Comparison of ENCODE assay signal across 17 cellular contexts in genomic region chr17:7211512-7212277, GRCh38. TPM values are rescaled to one million over a fixed set of nuclear protein-coding genes. Genes with fewer than 3 reads are reported as not detected.
DNase-seq lines count a peak whose midpoint lies in the region; ATAC-seq, FAIRE-seq and TF ChIP-seq lines count a peak whose summit lies in the region.
"Had no signal": no experiment of that assay in that cellular context is flagged by ENCODE, and none has a peak within 500 bp of the region (broad histone marks: within the 10 kb centered on the region; RNA-seq: fewer than 3 reads in every experiment).

No MANE protein-coding gene starts in this region.

- H3K4me2 ChIP-seq in BLaER1 treated with 17β-estradiol and CSF1 and Interleukin-3, amounts not matched to agents 10 nM and 100 nM: peak overlapping the region; percentile 21 to 99 (median 63); a peak in 21 of 22 replicates
- H3K4me2 ChIP-seq in H1 (ENCODE audit: insufficient read depth in 1 of 2, low read depth in 2 of 2, low read length in 2 of 2) (peak overlapping the region; percentile 87 to 96), mesendoderm (ENCODE audit: low read length) (peak overlapping the region; percentile 76)

- H2AK5ac ChIP-seq in H1 (ENCODE audit: low read depth, low read length) (0 out of 2 replicates have a peak overlapping the region, but pooled peaks have one; percentile 82), mesendoderm (ENCODE audit: low read length) (no peak overlapping the region)

- no peak for FAIRE-seq in H1 (lab: Jason Lieb, UNC)

- 12% methylated on average over 15 of the region's 36 CpGs; no CpG with 5 or more reads in 1 of the 2 experiments for WGBS in H1 (ENCODE audit: extremely low coverage in 1 of 2, insufficient coverage in 1 of 2, insufficient read length in 1 of 2, insufficient replicate concordance in 2 of 2, low coverage in 1 of 2, low lambda C conversion rate in 2 of 2, missing lambda C conversion rate in 1 of 2), 2 experiments
- no CpG with 5 or more reads among the region's 36 CpGs for WGBS in mesendoderm (ENCODE audit: extremely low coverage, insufficient coverage, low lambda C conversion rate)

- no peak overlapping the region for H3K27ac Mint-ChIP-seq in activated naive CD4-positive, alpha-beta T cell treated with anti-CD3 and anti-CD28 coated beads for 36 hours
- H3K27ac Mint-ChIP-seq: activated CD4-positive, alpha-beta T cell treated with anti-CD3 and anti-CD28 coated beads, Interleukin-2, amount 10 ng/mL, durations not matched to agents 7 days and 5 days; activated T-cell treated with anti-CD3 and anti-CD28 coated beads, Interleukin-2, amount 50 U/mL, for 72 hours; stimulated activated naive CD8-positive, alpha-beta T cell treated with anti-CD3 and anti-CD28 coated beads, Interleukin-15, amount 100 ng/mL, for 72 hours; T-helper 1 cell treated with Interleukin-12 subunit alpha and Interleukin-12 subunit beta and Interleukin-4 antibody, amounts not matched to agents 30 μg/mL and 1 μg/mL, for 36 hours had no signal

- H3K79me1 ChIP-seq in H1 (ENCODE audit: low read depth, low read length) (peaks cover 13% of the 10 kb centered on the region), mesendoderm (ENCODE audit: low read length) (peaks cover 10% of the 10 kb centered on the region)

- H3K9ac ChIP-seq in BLaER1 treated with 17β-estradiol and CSF1 and Interleukin-3, amounts not matched to agents 10 nM and 100 nM: peak overlapping the region in 7 of 11 experiments; percentile 20 to 46 (median 36); a peak in 9 of 22 replicates
- H3K9ac ChIP-seq in HUES6 (ENCODE audit: low read length): peak overlapping the region; percentile 28
- H3K9ac ChIP-seq in H1 (replicated peaks in 1 of 4; ENCODE audit: extremely low read depth in 1 of 4, low read depth in 3 of 4, low read length in 3 of 4): peak overlapping the region in 3 of 4 experiments; percentile 24 to 49 (median 34); a peak in 5 of 7 replicates
- peak overlapping the region; percentile 85 for H3K9ac ChIP-seq in mesendoderm (ENCODE audit: low read length)

- POLR2A ChIA-PET in H1 (lab: Charles Lee; ENCODE audit: partially characterized antibody): interaction anchor here (0.6 to 2.5 kb wide), 4 partner anchors 13 to 45 kb away, joined by 3 to 9 read pairs (median 4); partner anchors contain the start of gene GABARAP

- H2BK12ac ChIP-seq in H1 (ENCODE audit: low read depth, low read length): no peak overlapping the region

- H3K79me2 ChIP-seq in H1 (ENCODE audit: control insufficient read depth in 1 of 2, insufficient read depth in 2 of 2, low read length in 2 of 2): peaks cover 0 to 56% of the 10 kb centered on the region in 2 experiments; a peak in 2 of 4 replicates
- peaks cover 15% of the 10 kb centered on the region for H3K79me2 ChIP-seq in mesendoderm (ENCODE audit: control insufficient read depth, insufficient read depth, low read length)

- H2BK5ac ChIP-seq in H1 (ENCODE audit: low read depth, low read length) (peak overlapping the region; percentile 52; the same call in 1 of the 2 replicates), mesendoderm (ENCODE audit: low read length) (no peak overlapping the region)

- H3K4me1 Mint-ChIP-seq in activated naive CD4-positive, alpha-beta T cell treated with anti-CD3 and anti-CD28 coated beads for 36 hours (ENCODE audit: low read depth): peaks cover 30% of the 10 kb centered on the region

- peaks cover 0 to 25% (median 0%) of the 10 kb centered on the region in 11 experiments; a peak in 6 of 22 replicates for H3K36me3 ChIP-seq in BLaER1 treated with 17β-estradiol and CSF1 and Interleukin-3, amounts not matched to agents 10 nM and 100 nM
- no peaks in the 10 kb centered on the region for H3K36me3 ChIP-seq in HUES6 (ENCODE audit: control insufficient read depth, insufficient read depth, low read length)
- no peaks in the 10 kb centered on the region for H3K36me3 ChIP-seq in H1 (ENCODE audit: control insufficient read depth in 2 of 4, insufficient read depth in 4 of 4, low read length in 3 of 4)
- H3K36me3 ChIP-seq in mesendoderm (ENCODE audit: control insufficient read depth, insufficient read depth, low read length): no peaks in the 10 kb centered on the region

- H3K4me3 ChIP-seq in BLaER1 treated with 17β-estradiol and CSF1 and Interleukin-3, amounts not matched to agents 10 nM and 100 nM: no peak overlapping the region
- peak overlapping the region; percentile 64 for H3K4me3 ChIP-seq in HUES6 (ENCODE audit: low read depth, low read length)
- peak overlapping the region; percentile 56 to 75 (median 62) for H3K4me3 ChIP-seq in H1 (ENCODE audit: extremely low read depth in 1 of 4, insufficient read depth in 2 of 4, low read depth in 3 of 4, low read length in 4 of 4)
- H3K4me3 ChIP-seq in mesendoderm (ENCODE audit: low read length): peak overlapping the region; percentile 47

- H3K36me3 Mint-ChIP-seq in activated naive CD4-positive, alpha-beta T cell treated with anti-CD3 and anti-CD28 coated beads for 36 hours (ENCODE audit: low read depth): no peaks in the 10 kb centered on the region

- H3K18ac ChIP-seq in H1 (ENCODE audit: extremely low read depth, low read length) (peak overlapping the region; percentile 83), mesendoderm (ENCODE audit: low read length) (no peak overlapping the region)

- H4K20me1 ChIP-seq in BLaER1 treated with 17β-estradiol and CSF1 and Interleukin-3, amounts not matched to agents 10 nM and 100 nM: peaks cover 20 to 97% (median 71%) of the 10 kb centered on the region in 11 experiments; a peak in 19 of 22 replicates
- peaks cover 0 to 2% of the 10 kb centered on the region in 2 experiments for H4K20me1 ChIP-seq in H1 (replicated peaks in 1 of 2; ENCODE audit: control insufficient read depth in 1 of 2, insufficient read depth in 2 of 2, low read length in 2 of 2)

- H3K56ac ChIP-seq in H1 (replicated peaks; ENCODE audit: insufficient read length, low read depth, low read length): peak overlapping the region; percentile 38
- peak overlapping the region; percentile 95 for H3K56ac ChIP-seq in mesendoderm (ENCODE audit: low read length)

- H2BK20ac ChIP-seq in H1 (ENCODE audit: low read length): 0 out of 2 replicates have a peak overlapping the region, but pooled peaks have one; percentile 32

- no peaks in the 10 kb centered on the region for H3K9me3 ChIP-seq in BLaER1 treated with 17β-estradiol and CSF1 and Interleukin-3, amounts not matched to agents 10 nM and 100 nM (replicated peaks in 1 of 11)
- H3K9me3 ChIP-seq in HUES6 (ENCODE audit: control insufficient read depth, insufficient read depth, low read depth, low read length): no peaks in the 10 kb centered on the region
- no peaks in the 10 kb centered on the region for H3K9me3 ChIP-seq in H1 (ENCODE audit: insufficient read depth in 2 of 2, low read depth in 1 of 2, low read length in 1 of 2)

- peak overlapping the region; percentile 57 for H3K4ac ChIP-seq in H1 (replicated peaks; ENCODE audit: insufficient read length, low read depth, low read length)
- peak overlapping the region; percentile 49 for H3K4ac ChIP-seq in mesendoderm (ENCODE audit: low read depth, low read length)

- TF ChIP-seq POLR2A in H1 (IDR thresholded peaks at IDR 0.05; ENCODE audit: control extremely low read depth in 1 of 2, low read depth in 2 of 2, low read length in 2 of 2): no peak

- H4K5ac ChIP-seq in H1 (ENCODE audit: insufficient read length, low read depth, low read length) (peak overlapping the region; percentile 38), mesendoderm (ENCODE audit: low read length) (no peak overlapping the region)

- H4K8ac ChIP-seq in H1 (ENCODE audit: extremely low read depth, insufficient read depth, low read length): no peak overlapping the region
- no peak overlapping the region for H4K8ac ChIP-seq in mesendoderm (ENCODE audit: low read depth, low read length)

- no peak overlapping the region for H4K91ac ChIP-seq in H1 (replicated peaks; ENCODE audit: insufficient read length, low read length)

- H2AFZ ChIP-seq in H1 (ENCODE audit: low read length): 0 out of 2 replicates have a peak overlapping the region, but pooled peaks have one; percentile 7

- no peaks in the 10 kb centered on the region for H3K27me3 Mint-ChIP-seq in activated naive CD4-positive, alpha-beta T cell treated with anti-CD3 and anti-CD28 coated beads for 36 hours (ENCODE audit: low read depth)
- H3K27me3 Mint-ChIP-seq: stimulated activated naive CD8-positive, alpha-beta T cell treated with anti-CD3 and anti-CD28 coated beads, Interleukin-15, amount 100 ng/mL, for 72 hours had no signal

- H3K4me3 Mint-ChIP-seq in activated naive CD4-positive, alpha-beta T cell treated with anti-CD3 and anti-CD28 coated beads for 36 hours: no peak overlapping the region
- H3K4me3 Mint-ChIP-seq: activated CD4-positive, alpha-beta T cell treated with anti-CD3 and anti-CD28 coated beads, Interleukin-2, amount 10 ng/mL, durations not matched to agents 7 days and 5 days; stimulated activated naive CD8-positive, alpha-beta T cell treated with anti-CD3 and anti-CD28 coated beads, Interleukin-15, amount 100 ng/mL, for 72 hours; T-helper 1 cell treated with Interleukin-12 subunit alpha and Interleukin-12 subunit beta and Interleukin-4 antibody, amounts not matched to agents 30 μg/mL and 1 μg/mL, for 36 hours had no signal

- peaks cover 36% of the 10 kb centered on the region; the same call in 1 of the 2 replicates for H3K23me2 ChIP-seq in H1 (ENCODE audit: low read depth, low read length)

- TF ChIP-seq EP300 in H1 (IDR thresholded peaks at IDR 0.05; ENCODE audit: borderline replicate concordance in 1 of 2, low read depth in 2 of 2, low read length in 2 of 2): no peak

- H3K27me3 ChIP-seq in BLaER1 treated with 17β-estradiol and CSF1 and Interleukin-3, amounts not matched to agents 10 nM and 100 nM: no peaks in the 10 kb centered on the region
- H3K27me3 ChIP-seq in HUES6 (ENCODE audit: control insufficient read depth, insufficient read depth, low read length): no peaks in the 10 kb centered on the region; the same call in 1 of the 2 replicates
- H3K27me3 ChIP-seq in H1 (replicated peaks in 1 of 4; ENCODE audit: control insufficient read depth in 3 of 4, extremely low read depth in 1 of 4, insufficient read depth in 3 of 4, low read length in 3 of 4): no peaks in the 10 kb centered on the region; a peak in 1 of 7 replicates
- H3K27me3 ChIP-seq in mesendoderm (ENCODE audit: insufficient read depth, low read length, poor library complexity): no peaks in the 10 kb centered on the region

- H3K23ac ChIP-seq in H1 (ENCODE audit: insufficient read length): no peak overlapping the region
- no peak overlapping the region for H3K23ac ChIP-seq in mesendoderm (ENCODE audit: low read length)

- H3K27ac ChIP-seq in BLaER1 treated with 17β-estradiol and CSF1 and Interleukin-3, amounts not matched to agents 10 nM and 100 nM: peak overlapping the region in 2 of 11 experiments; percentile 25 to 45; a peak in 2 of 22 replicates
- H3K27ac ChIP-seq in HUES6 (ENCODE audit: low read depth, low read length) (no peak overlapping the region), H1 (ENCODE audit: low read depth, low read length) (0 out of 2 replicates have a peak overlapping the region, but pooled peaks have one; percentile 8), mesendoderm (ENCODE audit: low read depth, low read length) (no peak overlapping the region)
- H3K27ac ChIP-seq: epithelial cell of prostate had no signal

- H2BK120ac ChIP-seq in H1 (replicated peaks; ENCODE audit: low read depth, low read length) (no peak overlapping the region), mesendoderm (ENCODE audit: low read depth, low read length) (no peak overlapping the region)

- no peak for TF ChIP-seq RAD21 in H1 (IDR thresholded peaks at IDR 0.05 in 1 of 2, conservative IDR thresholded peaks at IDR 0.05 in 1 of 2; ENCODE audit: low read depth in 2 of 2, low read length in 2 of 2)

- H2BK15ac ChIP-seq in H1 (ENCODE audit: low read length) (0 out of 2 replicates have a peak overlapping the region, but pooled peaks have one; percentile 81), mesendoderm (replicated peaks; ENCODE audit: low read depth) (no peak overlapping the region)

- ATAC-seq in GM21576 (IDR thresholded peaks at IDR 0.05; ENCODE audit: unreplicated experiment) (no peak), left lobe of liver (no peak)
- ATAC-seq: activated T-cell treated with anti-CD3 and anti-CD28 coated beads, Interleukin-2, amount 50 U/mL, for 72 hours; Panc1; sciatic nerve; stimulated activated naive CD8-positive, alpha-beta T cell treated with anti-CD3 and anti-CD28 coated beads, Interleukin-15, amount 100 ng/mL, for 72 hours had no signal

- DNase-seq in H1 (ENCODE audit: low read depth in 1 of 2, low spot score in 2 of 2) (no peak), mesendoderm (peak; percentile 46), left lobe of liver (ENCODE audit: low spot score) (no peak), SKM-1 (lab: John Stamatoyannopoulos, UW; ENCODE audit: unreplicated experiment) (no peak)
- DNase-seq in activated naive CD4-positive, alpha-beta T cell treated with anti-CD3 and anti-CD28 coated beads for 36 hours: no peak
- DNase-seq: activated CD4-positive, alpha-beta T cell treated with anti-CD3 and anti-CD28 coated beads, Interleukin-2, amount 10 ng/mL, durations not matched to agents 7 days and 5 days; activated T-cell treated with anti-CD3 and anti-CD28 coated beads, Interleukin-2, amount 50 U/mL, for 72 hours; anterior cingulate cortex; NCI-H345 had no signal

- no peak overlapping the region for H3K14ac ChIP-seq in H1 (ENCODE audit: insufficient read length)

- intact Hi-C loops in activated naive CD4-positive, alpha-beta T cell treated with anti-CD3 and anti-CD28 coated beads for 36 hours (cut with micrococcal nuclease): no loop called here

- no peaks in the 10 kb centered on the region for H3K9me3 Mint-ChIP-seq in activated naive CD4-positive, alpha-beta T cell treated with anti-CD3 and anti-CD28 coated beads for 36 hours
- H3K9me3 Mint-ChIP-seq: activated CD4-positive, alpha-beta T cell treated with anti-CD3 and anti-CD28 coated beads, Interleukin-2, amount 10 ng/mL, durations not matched to agents 7 days and 5 days; activated T-cell treated with anti-CD3 and anti-CD28 coated beads, Interleukin-2, amount 50 U/mL, for 72 hours; stimulated activated naive CD8-positive, alpha-beta T cell treated with anti-CD3 and anti-CD28 coated beads, Interleukin-15, amount 100 ng/mL, for 72 hours; T-helper 1 cell treated with Interleukin-12 subunit alpha and Interleukin-12 subunit beta and Interleukin-4 antibody, amounts not matched to agents 30 μg/mL and 1 μg/mL, for 36 hours had no signal

- CTCF ChIA-PET in H1 (lab: Charles Lee; ENCODE audit: partially characterized antibody): no interaction called here
- CTCF ChIA-PET in activated naive CD4-positive, alpha-beta T cell treated with anti-CD3 and anti-CD28 coated beads for 36 hours (lab: Charles Lee): no interaction called here

- no peak for TF ChIP-seq CTCF in H1 (IDR thresholded peaks at IDR 0.05; ENCODE audit: control extremely low read depth in 1 of 3, insufficient read depth in 1 of 3, low read depth in 1 of 3, low read length in 3 of 3)

- H3K4me1 ChIP-seq in BLaER1 treated with 17β-estradiol and CSF1 and Interleukin-3, amounts not matched to agents 10 nM and 100 nM: peaks cover 44 to 75% (median 65%) of the 10 kb centered on the region in 10 experiments
- H3K4me1 ChIP-seq in HUES6 (ENCODE audit: control insufficient read depth, insufficient read depth, low read length) (peaks cover 53% of the 10 kb centered on the region), H1 (replicated peaks in 1 of 4; ENCODE audit: control insufficient read depth in 3 of 4, insufficient read depth in 4 of 4, low read length in 3 of 4) (peaks cover 6 to 55% (median 35%) of the 10 kb centered on the region in 4 experiments), mesendoderm (ENCODE audit: control insufficient read depth, low read depth, low read length) (peaks cover 23% of the 10 kb centered on the region)

RNA-seq across cellular contexts. Expression of gene DLG4, which starts 7.9 kb away (rescaled TPM):
- total RNA-seq in H1 (2021; fragmentation: NEBNext Ultra II Directional; extraction: Animal tissue kit (Norgen Biotek cat#: 25700)): 43.1 and 45.9 TPM in 2 replicates
- 18.9 and 35.2 TPM in 2 replicates for polyA plus RNA-seq in H1 (2011; rRNA removed)
- polyA plus RNA-seq in H1 (2011; cell fraction: cytosol; rRNA removed): 26.5 TPM
- 128 TPM for polyA plus RNA-seq in H1 (2011; cell fraction: nucleus; rRNA removed)
- 47.5 to 67.9 TPM (median 55.6 TPM) in 4 replicates for polyA plus RNA-seq in H1 (2012, experiment 1 of 2)
- polyA plus RNA-seq in H1 (2012, experiment 2 of 2): 29.2 TPM
- 22.1 TPM for polyA plus RNA-seq in H1 (2013, experiment 1 of 2)
- polyA plus RNA-seq in H1 (2013, experiment 2 of 2): 20.8 TPM
- 26.4 and 32.1 TPM in 2 replicates for polyA minus RNA-seq in H1 (2011; rRNA and poly(A)+ RNA removed)
- 14.0 TPM for polyA minus RNA-seq in H1 (2011; cell fraction: cytosol; rRNA and poly(A)+ RNA removed)
- 34.3 TPM for polyA minus RNA-seq in H1 (2011; cell fraction: nucleus; rRNA and poly(A)+ RNA removed)
- polyA plus RNA-seq in mesendoderm (2013, experiment 1 of 2): 15.9 TPM
- 14.2 TPM for polyA plus RNA-seq in mesendoderm (2013, experiment 2 of 2)
- total RNA-seq in activated naive CD4-positive, alpha-beta T cell treated with anti-CD3 and anti-CD28 coated beads for 36 hours: 10 to 100 TPM; 13.6 to 13.8 TPM
- 5.5 TPM for total RNA-seq in left lobe of liver

RNA-seq across cellular contexts. Expression of gene ACADVL, which starts 8.0 kb away (rescaled TPM):
- 169 and 181 TPM in 2 replicates for total RNA-seq in H1 (2021; fragmentation: NEBNext Ultra II Directional; extraction: Animal tissue kit (Norgen Biotek cat#: 25700))
- 231 and 317 TPM in 2 replicates for polyA plus RNA-seq in H1 (2011; rRNA removed)
- 253 TPM for polyA plus RNA-seq in H1 (2011; cell fraction: cytosol; rRNA removed)
- polyA plus RNA-seq in H1 (2011; cell fraction: nucleus; rRNA removed): 2,578 TPM
- polyA plus RNA-seq in H1 (2012, experiment 1 of 2): 291 to 353 TPM (median 315 TPM) in 4 replicates
- polyA plus RNA-seq in H1 (2012, experiment 2 of 2): 193 TPM
- polyA plus RNA-seq in H1 (2013, experiment 1 of 2): 219 TPM
- polyA plus RNA-seq in H1 (2013, experiment 2 of 2): 201 TPM
- 103 and 130 TPM in 2 replicates for polyA minus RNA-seq in H1 (2011; rRNA and poly(A)+ RNA removed)
- 56.4 TPM for polyA minus RNA-seq in H1 (2011; cell fraction: cytosol; rRNA and poly(A)+ RNA removed)
- 237 TPM for polyA minus RNA-seq in H1 (2011; cell fraction: nucleus; rRNA and poly(A)+ RNA removed)
- 129 TPM for polyA plus RNA-seq in mesendoderm (2013, experiment 1 of 2)
- 129 TPM for polyA plus RNA-seq in mesendoderm (2013, experiment 2 of 2)
- total RNA-seq in activated naive CD4-positive, alpha-beta T cell treated with anti-CD3 and anti-CD28 coated beads for 36 hours: 100 to 1,000 TPM; 263 to 267 TPM
- total RNA-seq in left lobe of liver: 1,044 TPM

RNA-seq across cellular contexts. Expression of gene DVL2, which starts 22.6 kb away (rescaled TPM):
- total RNA-seq in H1 (2021; fragmentation: NEBNext Ultra II Directional; extraction: Animal tissue kit (Norgen Biotek cat#: 25700)): 59.3 and 59.6 TPM in 2 replicates
- polyA plus RNA-seq in H1 (2011; rRNA removed): 19.0 and 29.7 TPM in 2 replicates
- polyA plus RNA-seq in H1 (2011; cell fraction: cytosol; rRNA removed): 15.8 TPM
- polyA plus RNA-seq in H1 (2011; cell fraction: nucleus; rRNA removed): 56.7 TPM
- 47.0 to 54.8 TPM (median 48.8 TPM) in 4 replicates for polyA plus RNA-seq in H1 (2012, experiment 1 of 2)
- polyA plus RNA-seq in H1 (2012, experiment 2 of 2): 44.2 TPM
- 28.5 TPM for polyA plus RNA-seq in H1 (2013, experiment 1 of 2)
- polyA plus RNA-seq in H1 (2013, experiment 2 of 2): 25.2 TPM
- 20.1 and 32.9 TPM in 2 replicates for polyA minus RNA-seq in H1 (2011; rRNA and poly(A)+ RNA removed)
- 19.4 TPM for polyA minus RNA-seq in H1 (2011; cell fraction: cytosol; rRNA and poly(A)+ RNA removed)
- polyA minus RNA-seq in H1 (2011; cell fraction: nucleus; rRNA and poly(A)+ RNA removed): 46.9 TPM
- polyA plus RNA-seq in mesendoderm (2013, experiment 1 of 2): 25.9 TPM
- polyA plus RNA-seq in mesendoderm (2013, experiment 2 of 2): 25.1 TPM
- 10 to 100 TPM; 26.7 to 29.4 TPM for total RNA-seq in activated naive CD4-positive, alpha-beta T cell treated with anti-CD3 and anti-CD28 coated beads for 36 hours
- total RNA-seq in left lobe of liver: 10.0 TPM

RNA-seq across cellular contexts. Expression of gene PHF23, which starts 27.6 kb away (rescaled TPM):
- 62.8 and 65.1 TPM in 2 replicates for total RNA-seq in H1 (2021; fragmentation: NEBNext Ultra II Directional; extraction: Animal tissue kit (Norgen Biotek cat#: 25700))
- 46.5 and 47.5 TPM in 2 replicates for polyA plus RNA-seq in H1 (2011; rRNA removed)
- polyA plus RNA-seq in H1 (2011; cell fraction: cytosol; rRNA removed): 45.6 TPM
- polyA plus RNA-seq in H1 (2011; cell fraction: nucleus; rRNA removed): 44.4 TPM
- polyA plus RNA-seq in H1 (2012, experiment 1 of 2): 57.1 to 63.2 TPM (median 57.6 TPM) in 4 replicates
- polyA plus RNA-seq in H1 (2012, experiment 2 of 2): 65.8 TPM
- 66.2 TPM for polyA plus RNA-seq in H1 (2013, experiment 1 of 2)
- 69.5 TPM for polyA plus RNA-seq in H1 (2013, experiment 2 of 2)
- polyA minus RNA-seq in H1 (2011; rRNA and poly(A)+ RNA removed): 46.8 and 59.7 TPM in 2 replicates
- polyA minus RNA-seq in H1 (2011; cell fraction: cytosol; rRNA and poly(A)+ RNA removed): 27.7 TPM
- 19.8 TPM for polyA minus RNA-seq in H1 (2011; cell fraction: nucleus; rRNA and poly(A)+ RNA removed)
- polyA plus RNA-seq in mesendoderm (2013, experiment 1 of 2): 80.4 TPM
- 80.7 TPM for polyA plus RNA-seq in mesendoderm (2013, experiment 2 of 2)
- 10 to 100 TPM in 1 of 2 experiments, 1 to 10 TPM in 1; 8.4 to 10.0 TPM for total RNA-seq in activated naive CD4-positive, alpha-beta T cell treated with anti-CD3 and anti-CD28 coated beads for 36 hours
- total RNA-seq in left lobe of liver: 16.5 TPM

RNA-seq across cellular contexts. Expression of gene GABARAP, which starts 30.6 kb away (rescaled TPM):
- total RNA-seq in H1 (2021; fragmentation: NEBNext Ultra II Directional; extraction: Animal tissue kit (Norgen Biotek cat#: 25700)): 252 and 265 TPM in 2 replicates
- polyA plus RNA-seq in H1 (2011; rRNA removed): 351 and 581 TPM in 2 replicates
- polyA plus RNA-seq in H1 (2011; cell fraction: cytosol; rRNA removed): 311 TPM
- polyA plus RNA-seq in H1 (2011; cell fraction: nucleus; rRNA removed): 154 TPM
- polyA plus RNA-seq in H1 (2012, experiment 1 of 2): 343 to 418 TPM (median 350 TPM) in 4 replicates
- polyA plus RNA-seq in H1 (2012, experiment 2 of 2): 370 TPM
- 374 TPM for polyA plus RNA-seq in H1 (2013, experiment 1 of 2)
- polyA plus RNA-seq in H1 (2013, experiment 2 of 2): 396 TPM
- polyA minus RNA-seq in H1 (2011; rRNA and poly(A)+ RNA removed): 207 and 212 TPM in 2 replicates
- 78.2 TPM for polyA minus RNA-seq in H1 (2011; cell fraction: cytosol; rRNA and poly(A)+ RNA removed)
- polyA minus RNA-seq in H1 (2011; cell fraction: nucleus; rRNA and poly(A)+ RNA removed): 77.3 TPM
- polyA plus RNA-seq in mesendoderm (2013, experiment 1 of 2): 386 TPM
- 384 TPM for polyA plus RNA-seq in mesendoderm (2013, experiment 2 of 2)
- total RNA-seq in activated naive CD4-positive, alpha-beta T cell treated with anti-CD3 and anti-CD28 coated beads for 36 hours: 100 to 1,000 TPM; 137 to 152 TPM
- total RNA-seq in left lobe of liver: 235 TPM

Comparison
In these comparisons a context has a peak if more than half of its experiments do, and no peak if none do; other contexts are left out.
1. H3K4me3 ChIP-seq: peak in HUES6 (single experiment), H1 (4 of 4) and mesendoderm (single experiment); none in BLaER1 treated with 17β-estradiol and CSF1 and Interleukin-3, amounts not matched to agents 10 nM and 100 nM (0 of 10).
2. H3K9ac ChIP-seq: peak in every context shown above with its lines; median percentile 85 in mesendoderm; 36 in BLaER1 treated with 17β-estradiol and CSF1 and Interleukin-3, amounts not matched to agents 10 nM and 100 nM; 34 in H1; 28 in HUES6.
3. Peak in every context shown above with its lines, with median percentiles within 50 percentile points of each other: H3K4me2 ChIP-seq.